14 cellular contexts compared by ENCODE assay signal in the genomic region with DNA sequence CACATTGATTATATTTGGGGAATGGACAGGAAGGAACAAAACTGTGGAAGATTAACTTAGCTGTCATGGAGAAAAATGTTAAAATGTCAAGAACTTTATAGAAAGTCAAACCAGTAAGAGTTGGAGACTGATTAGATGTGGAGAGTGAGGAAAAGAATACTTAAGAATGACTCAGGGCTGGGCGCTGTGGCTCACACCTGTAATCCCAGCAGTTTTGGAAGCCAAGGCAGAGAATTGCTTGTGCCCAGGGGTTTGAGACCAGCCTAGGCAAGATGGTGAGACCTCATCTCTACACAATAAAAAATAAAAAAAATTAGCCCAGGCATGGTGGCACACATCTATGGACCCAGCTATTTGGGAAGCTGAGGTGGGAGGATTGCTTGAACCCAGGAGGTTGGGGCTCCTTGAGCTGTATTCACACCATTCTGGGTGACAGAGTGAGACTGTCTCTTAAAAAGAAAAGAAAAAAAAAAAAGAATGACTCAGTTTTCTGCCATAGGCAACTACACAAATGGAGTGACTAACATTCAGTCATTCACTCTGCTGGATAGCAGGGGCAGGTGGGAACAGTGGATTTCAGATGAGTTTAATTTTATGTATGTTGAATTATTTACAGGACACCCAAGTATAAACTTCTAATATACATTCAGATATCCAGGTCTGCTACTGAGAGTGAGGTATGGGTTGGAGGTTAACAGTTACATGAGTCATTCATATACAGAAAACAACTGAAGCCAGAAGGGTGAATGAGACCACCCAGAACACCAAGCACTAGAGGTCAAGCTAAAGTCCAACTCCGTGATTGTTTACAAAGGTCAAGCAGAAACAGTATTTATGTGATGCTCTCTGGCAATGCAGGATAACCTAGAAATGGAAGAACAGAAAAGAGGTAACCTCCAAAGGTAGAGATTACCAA. TPM values are rescaled to one million over a fixed set of nuclear protein-coding genes. Genes with fewer than 3 reads are reported as not detected.
A peak's percentile ranks its signal among the peaks of the same experiment; 100 is the strongest.
DNase-seq lines count a peak whose midpoint lies in the region; ATAC-seq, FAIRE-seq and TF ChIP-seq lines count a peak whose summit lies in the region.
"Had no signal": no experiment of that assay in that cellular context is flagged by ENCODE, and none has a peak within 500 bp of the region (broad histone marks: within the 10 kb centered on the region; RNA-seq: fewer than 3 reads in every experiment).

No MANE protein-coding gene starts in this region.

- H3K9me3 Mint-ChIP-seq in activated CD4-positive, alpha-beta memory T cell treated with anti-CD3 and anti-CD28 coated beads, Interleukin-2, amount 10 ng/mL, durations not matched to agents 7 days and 5 days: no peaks in the 10 kb centered on the region
- H3K9me3 Mint-ChIP-seq: effector memory CD8-positive, alpha-beta T cell had no signal

- H3K36me3 Mint-ChIP-seq in activated CD4-positive, alpha-beta memory T cell treated with anti-CD3 and anti-CD28 coated beads, Interleukin-2, amount 10 ng/mL, durations not matched to agents 7 days and 5 days (ENCODE audit: low read depth): peaks cover 43% of the 10 kb centered on the region

- no peak for TF ChIP-seq RAD21 in A549 (conservative IDR thresholded peaks at IDR 0.05 in 1 of 2, IDR thresholded peaks at IDR 0.05 in 1 of 2)

- no peak overlapping the region for H3K4me3 Mint-ChIP-seq in activated CD4-positive, alpha-beta memory T cell treated with anti-CD3 and anti-CD28 coated beads, Interleukin-2, amount 10 ng/mL, durations not matched to agents 7 days and 5 days
- H3K4me3 Mint-ChIP-seq: effector memory CD8-positive, alpha-beta T cell had no signal

- WGBS in A549 (ENCODE audit: missing lambda C conversion rate): 52% methylated on average over 2 of the region's 2 CpGs

- ATAC-seq in A549 (peak; percentile 66 to 77; a peak in 4 of 6 replicates), foreskin keratinocyte (peak; percentile 91), mucosa of descending colon (no peak)
- ATAC-seq: body of pancreas; effector memory CD8-positive, alpha-beta T cell; gastrocnemius medialis had no signal

- H3K4me1 Mint-ChIP-seq in activated CD4-positive, alpha-beta memory T cell treated with anti-CD3 and anti-CD28 coated beads, Interleukin-2, amount 10 ng/mL, durations not matched to agents 7 days and 5 days: peaks cover 12% of the 10 kb centered on the region

- H3K4me3 ChIP-seq in A549: no peak overlapping the region
- no peak overlapping the region for H3K4me3 ChIP-seq in mucosa of descending colon
- H3K4me3 ChIP-seq: body of pancreas, gastrocnemius medialis, upper lobe of left lung had no signal

- H3K4me2 ChIP-seq in A549: peak overlapping the region; percentile 50

- no peak for TF ChIP-seq CTCF in A549 (IDR thresholded peaks at IDR 0.05)
- no peak for TF ChIP-seq CTCF in foreskin keratinocyte (conservative IDR thresholded peaks at IDR 0.05)
- no peak for TF ChIP-seq CTCF in GM10266 (IDR thresholded peaks at IDR 0.05; ENCODE audit: control insufficient read depth, insufficient read depth, low read depth, missing control alignments)
- TF ChIP-seq CTCF in mucosa of descending colon (IDR thresholded peaks at IDR 0.05): no peak

- H3K4me1 ChIP-seq in A549: peaks cover 33% of the 10 kb centered on the region
- H3K4me1 ChIP-seq in foreskin keratinocyte: peaks cover 5% of the 10 kb centered on the region
- H3K4me1 ChIP-seq in mucosa of descending colon (ENCODE audit: low read depth): no peaks in the 10 kb centered on the region
- H3K4me1 ChIP-seq: gastrocnemius medialis had no signal

- H3K27me3 ChIP-seq in foreskin keratinocyte: no peaks in the 10 kb centered on the region
- H3K27me3 ChIP-seq: body of pancreas, gastrocnemius medialis, upper lobe of left lung had no signal

- TF ChIP-seq EP300 in A549 (IDR thresholded peaks at IDR 0.05): no peak

- no peaks in the 10 kb centered on the region for H3K9me3 ChIP-seq in A549
- no peaks in the 10 kb centered on the region for H3K9me3 ChIP-seq in mucosa of descending colon
- H3K9me3 ChIP-seq: body of pancreas, gastrocnemius medialis, upper lobe of left lung had no signal

- CTCF ChIA-PET in A549 (lab: Yijun Ruan, JAX): interaction anchor here (0.7 to 1.7 kb wide), 5 partner anchors 13 to 186 kb away, joined by 3 to 5 read pairs (median 4); a partner anchor contains a TSS
- CTCF ChIA-PET in activated CD4-positive, alpha-beta memory T cell treated with anti-CD3 and anti-CD28 coated beads, Interleukin-2, amount 10 ng/mL, durations not matched to agents 7 days and 5 days (lab: Charles Lee): interaction anchor here (0.6 to 1.6 kb wide), 3 partner anchors 23 to 47 kb away, joined by 3 to 7 read pairs (median 4); no protein-coding TSS in a partner anchor

- intact Hi-C loops in mucosa of descending colon (cut with DNase I, micrococcal nuclease): no loop called here

- H3K27ac ChIP-seq in A549: peak overlapping the region; percentile 19 to 23; a peak in 4 of 6 replicates
- H3K27ac ChIP-seq in foreskin keratinocyte: no peak overlapping the region
- H3K27ac ChIP-seq: body of pancreas, gastrocnemius medialis, upper lobe of left lung, VCaP had no signal

- POLR2A ChIA-PET in A549 (lab: Yijun Ruan, JAX): no interaction called here
- POLR2A ChIA-PET in activated CD4-positive, alpha-beta memory T cell treated with anti-CD3 and anti-CD28 coated beads, Interleukin-2, amount 10 ng/mL, durations not matched to agents 7 days and 5 days (lab: Charles Lee): interaction anchor here (0.8 kb wide), 1 partner anchor 34 kb away, joined by 3 read pairs; a partner anchor contains a TSS

- DNase-seq in A549 (ENCODE audit: low read depth in 1 of 2, low spot score in 1 of 2) (peak in 1 of 2 experiments; percentile 30), ELR (ENCODE audit: low read depth) (peak; percentile 75), foreskin keratinocyte (peak; percentile 11 to 40), Kasumi-1 (lab: John Stamatoyannopoulos, UW) (no peak), GM12891 (ENCODE audit: insufficient read length, low spot score) (no peak), GM10266 (ENCODE audit: extremely low spot score) (no peak), mucosa of descending colon (no peak)
- DNase-seq in activated CD4-positive, alpha-beta memory T cell treated with anti-CD3 and anti-CD28 coated beads, Interleukin-2, amount 10 ng/mL, durations not matched to agents 7 days and 5 days: no peak
- DNase-seq: AML-193; body of pancreas; effector memory CD8-positive, alpha-beta T cell; gastrocnemius medialis; upper lobe of left lung had no signal

- FAIRE-seq in A549 (lab: Jason Lieb, UNC) (no peak), GM12891 (lab: Jason Lieb, UNC) (no peak)

- TF ChIP-seq POLR2A in A549 (IDR thresholded peaks at IDR 0.05; ENCODE audit: low read length): no peak
- no peak for TF ChIP-seq POLR2A in GM12891 (IDR thresholded peaks at IDR 0.05; ENCODE audit: low read depth, low read length)

- H3K27ac Mint-ChIP-seq in activated CD4-positive, alpha-beta memory T cell treated with anti-CD3 and anti-CD28 coated beads, Interleukin-2, amount 10 ng/mL, durations not matched to agents 7 days and 5 days: peak overlapping the region; percentile 8

- H3K27me3 Mint-ChIP-seq in activated CD4-positive, alpha-beta memory T cell treated with anti-CD3 and anti-CD28 coated beads, Interleukin-2, amount 10 ng/mL, durations not matched to agents 7 days and 5 days: no peaks in the 10 kb centered on the region
- H3K27me3 Mint-ChIP-seq: effector memory CD8-positive, alpha-beta T cell had no signal

- peaks cover 18% of the 10 kb centered on the region for H3K36me3 ChIP-seq in mucosa of descending colon (ENCODE audit: low read depth)

TF ChIP-seq in A549, 52 proteins besides CTCF, POLR2A, EP300 and RAD21 (continues in another document):
- TF ChIP-seq RNF2 (IDR thresholded peaks at IDR 0.05; ENCODE audit: borderline replicate concordance, low read depth) (no peak), EHMT2 (IDR thresholded peaks at IDR 0.05; ENCODE audit: low read depth) (no peak)

TF ChIP-seq in GM12891, 5 proteins besides CTCF, POLR2A, EP300 and RAD21 (continues in another document):
- TF ChIP-seq PAX5 (IDR thresholded peaks at IDR 0.05; ENCODE audit: insufficient read depth, low read length, severe bottlenecking) (no peak), POU2F2 (IDR thresholded peaks at IDR 0.05; ENCODE audit: low read depth, low read length) (no peak)

RNA-seq across cellular contexts. Expression of a gene that starts 33.9 kb away (rescaled TPM):
- 20.9 and 23.3 TPM in 2 replicates for polyA plus RNA-seq in A549 (2011; rRNA removed)
- polyA plus RNA-seq in A549 (2012; cell fraction: cytosol; rRNA removed): 3.5 and 4.1 TPM in 2 replicates
- polyA plus RNA-seq in A549 (2012; cell fraction: nucleus; rRNA removed): 3.7 and 6.4 TPM in 2 replicates
- polyA plus RNA-seq in A549 (2017; fragmentation: RNase III; extraction: RNeasy Plus Mini Kit Qiagen cat#74134 plus additional on column Dnase treatment): 20.7 to 24.5 TPM (median 22.9 TPM) in 3 replicates
- 8.7 and 9.1 TPM in 2 replicates for polyA minus RNA-seq in A549 (2011; rRNA and poly(A)+ RNA removed)
- total RNA-seq in activated CD4-positive, alpha-beta memory T cell treated with anti-CD3 and anti-CD28 coated beads, Interleukin-2, amount 10 ng/mL, durations not matched to agents 7 days and 5 days: 10 to 100 TPM; 50.8 to 51.6 TPM
- total RNA-seq in foreskin keratinocyte: 29.7 and 31.8 TPM in 2 replicates
- polyA plus RNA-seq in foreskin keratinocyte: 12.1 and 16.0 TPM in 2 replicates
- polyA plus RNA-seq in GM12891 (2012; ENCODE audit: low read depth, missing spikeins): 8.1 TPM
- total RNA-seq in mucosa of descending colon: 10 to 100 TPM; 29.6 to 51.1 (median 32.2) TPM

RNA-seq across cellular contexts. Expression of a gene that starts 40.4 kb away (rescaled TPM):
- polyA plus RNA-seq in A549 (2011; rRNA removed) (103 and 127 TPM in 2 replicates), A549 (2017; fragmentation: RNase III; extraction: RNeasy Plus Mini Kit Qiagen cat#74134 plus additional on column Dnase treatment) (47.0 to 49.5 TPM (median 47.3 TPM) in 3 replicates), foreskin keratinocyte (30.7 and 38.1 TPM in 2 replicates)
- 72.7 and 77.0 TPM in 2 replicates for polyA plus RNA-seq in A549 (2012; cell fraction: cytosol; rRNA removed)
- polyA plus RNA-seq in A549 (2012; cell fraction: nucleus; rRNA removed): 53.4 and 93.1 TPM in 2 replicates
- 65.9 and 77.4 TPM in 2 replicates for polyA minus RNA-seq in A549 (2011; rRNA and poly(A)+ RNA removed)
- 10 to 100 TPM; 28.9 to 30.1 TPM for total RNA-seq in activated CD4-positive, alpha-beta memory T cell treated with anti-CD3 and anti-CD28 coated beads, Interleukin-2, amount 10 ng/mL, durations not matched to agents 7 days and 5 days
- total RNA-seq in foreskin keratinocyte (38.6 and 43.5 TPM in 2 replicates), mucosa of descending colon (10 to 100 TPM; 19.2 to 28.1 (median 26.7) TPM)
- 17.8 TPM for polyA plus RNA-seq in GM12891 (2012; ENCODE audit: low read depth, missing spikeins)

RNA-seq across cellular contexts. Expression of a gene that starts 40.7 kb away (rescaled TPM):
- polyA plus RNA-seq in A549 (2011; rRNA removed): 62.6 and 75.6 TPM in 2 replicates
- polyA plus RNA-seq in A549 (2012; cell fraction: cytosol; rRNA removed): 18.4 and 23.3 TPM in 2 replicates
- polyA plus RNA-seq in A549 (2012; cell fraction: nucleus; rRNA removed): 8.2 and 13.7 TPM in 2 replicates
- 27.5 to 30.3 TPM (median 29.0 TPM) in 3 replicates for polyA plus RNA-seq in A549 (2017; fragmentation: RNase III; extraction: RNeasy Plus Mini Kit Qiagen cat#74134 plus additional on column Dnase treatment)
- 10.4 and 11.4 TPM in 2 replicates for polyA minus RNA-seq in A549 (2011; rRNA and poly(A)+ RNA removed)
- total RNA-seq in activated CD4-positive, alpha-beta memory T cell treated with anti-CD3 and anti-CD28 coated beads, Interleukin-2, amount 10 ng/mL, durations not matched to agents 7 days and 5 days: 100 to 1,000 TPM; 101 to 102 TPM
- 27.4 and 29.0 TPM in 2 replicates for total RNA-seq in foreskin keratinocyte
- polyA plus RNA-seq in foreskin keratinocyte: 28.9 and 29.2 TPM in 2 replicates
- polyA plus RNA-seq in GM12891 (2012; ENCODE audit: low read depth, missing spikeins): 61.1 TPM
- total RNA-seq in mucosa of descending colon: 10 to 100 TPM; 25.0 to 30.4 (median 28.0) TPM

Comparison
In these comparisons a context has a peak if more than half of its experiments do, and no peak if none do; other contexts are left out.
1. DNase-seq: peak in ELR (single experiment) and foreskin keratinocyte (2 of 2); none in activated CD4-positive, alpha-beta memory T cell treated with anti-CD3 and anti-CD28 coated beads, Interleukin-2, amount 10 ng/mL, durations not matched to agents 7 days and 5 days (single experiment), Kasumi-1 (0 of 2), GM12891 (single experiment), GM10266 (single experiment) and mucosa of descending colon (0 of 3).